In genomic region chr7:149084407-149084806, GRCh38 we compare ENCODE assay signal across 28 cellular contexts.
"Had no signal": no experiment of that assay in that cellular context is flagged by ENCODE, and none has a peak within 500 bp of the region (broad histone marks: within the 10 kb centered on the region; RNA-seq: fewer than 3 reads in every experiment).

No MANE protein-coding gene starts in this region.

- ATAC-seq: effector memory CD8-positive, alpha-beta T cell; esophagus mucosa; gastrocnemius medialis; heart right ventricle; left cardiac atrium; left lung; left ventricle myocardium superior; lower lobe of right lung; mucosa of descending colon; naive thymus-derived CD8-positive, alpha-beta T cell had no signal

- H3K4me3 Mint-ChIP-seq: effector memory CD8-positive, alpha-beta T cell; endodermal cell; mesothelial cell of epicardium; naive thymus-derived CD8-positive, alpha-beta T cell had no signal

- H3K27me3 Mint-ChIP-seq: effector memory CD8-positive, alpha-beta T cell; naive B cell; naive thymus-derived CD8-positive, alpha-beta T cell had no signal

- H3K9me3 Mint-ChIP-seq: effector memory CD8-positive, alpha-beta T cell had no signal

- H3K27ac ChIP-seq: coronary artery, dorsolateral prefrontal cortex, epithelial cell of prostate, esophagus squamous epithelium, gastrocnemius medialis, heart right ventricle, left lung, lower lobe of right lung had no signal

- H3K27ac Mint-ChIP-seq: endodermal cell, mesothelial cell of epicardium had no signal

- H3K9me3 ChIP-seq: esophagus squamous epithelium, gastrocnemius medialis, lower lobe of right lung, mucosa of descending colon had no signal

- DNase-seq: dermis blood vessel endothelial cell; dorsolateral prefrontal cortex; effector CD4-positive, alpha-beta T cell; effector memory CD8-positive, alpha-beta T cell; endodermal cell; erythroblast; esophagus squamous epithelium; foreskin fibroblast; foreskin melanocyte; gastrocnemius medialis; glutamatergic neuron; heart right ventricle; hippocampal formation; left cardiac atrium; left lung; left ventricle myocardium superior; lower lobe of right lung; mesenchymal stem cell; mucosa of descending colon; naive B cell; naive thymus-derived CD8-positive, alpha-beta T cell had no signal

- FAIRE-seq: endometrium, islet of Langerhans, keratinocyte had no signal

- H3K27me3 ChIP-seq: dorsolateral prefrontal cortex, esophagus squamous epithelium, gastrocnemius medialis, heart right ventricle, left lung had no signal

- H3K4me1 Mint-ChIP-seq: endodermal cell, mesothelial cell of epicardium had no signal

- H3K4me3 ChIP-seq: coronary artery, dorsolateral prefrontal cortex, esophagus squamous epithelium, gastrocnemius medialis, heart right ventricle, left lung, lower lobe of right lung, mucosa of descending colon had no signal

- H3K36me3 ChIP-seq: gastrocnemius medialis, lower lobe of right lung had no signal
